8 cellular contexts compared by ENCODE assay signal in the genomic region with DNA sequence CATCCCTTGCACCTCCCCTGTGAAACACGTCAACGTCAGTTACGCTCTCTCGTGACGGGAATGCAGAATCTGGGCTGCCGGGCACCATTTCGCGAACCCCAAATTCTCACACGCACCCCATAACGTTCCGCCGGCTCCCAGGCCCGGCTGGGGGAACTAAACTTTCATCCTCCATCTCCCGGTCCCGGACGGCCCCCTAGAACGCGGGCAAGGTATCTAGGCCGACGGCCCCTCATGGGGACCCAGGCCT. TPM values are rescaled to one million over a fixed set of nuclear protein-coding genes. Genes with fewer than 3 reads are reported as not detected.
A peak's percentile ranks its signal among the peaks of the same experiment; 100 is the strongest.
DNase-seq lines count a peak whose midpoint lies in the region; ATAC-seq and TF ChIP-seq lines count a peak whose summit lies in the region.

No MANE protein-coding gene starts in this region.

- no peaks in the 10 kb centered on the region for H3K27me3 Mint-ChIP-seq in activated T-cell treated with anti-CD3 and anti-CD28 coated beads, Interleukin-2, amount 50 U/mL, for 72 hours (ENCODE audit: low read depth)
- no peaks in the 10 kb centered on the region for H3K27me3 Mint-ChIP-seq in T-helper 17 cell

- H3K36me3 ChIP-seq in osteoblast (ENCODE audit: insufficient read depth, low read length) = peaks cover 3% of the 10 kb centered on the region

- peak overlapping the region; percentile 92 for H3K4me2 ChIP-seq in osteoblast (ENCODE audit: insufficient read depth, low read length)

- H2AFZ ChIP-seq in osteoblast (ENCODE audit: low read length) = peak overlapping the region; percentile 95

- H3K36me3 Mint-ChIP-seq in activated T-cell treated with anti-CD3 and anti-CD28 coated beads, Interleukin-2, amount 50 U/mL, for 72 hours (ENCODE audit: insufficient read depth in 2 of 2) = peaks cover 7 to 18% of the 10 kb centered on the region in 2 donors
- peaks cover 6% of the 10 kb centered on the region for H3K36me3 Mint-ChIP-seq in T-helper 17 cell (ENCODE audit: low read depth)

- peak in 1 of 2 donors; percentile 51 for DNase-seq in activated T-cell treated with anti-CD3 and anti-CD28 coated beads, Interleukin-2, amount 50 U/mL, for 72 hours
- DNase-seq in activated T-cell treated with anti-CD3 and anti-CD28 coated beads, Interleukin-2, amount 50 U/mL, for 48 hours = no peak
- DNase-seq in T-helper 17 cell (no peak), fibroblast of the aortic adventitia (ENCODE audit: low read depth) (no peak), osteoblast (ENCODE audit: insufficient read length, low spot score, missing footprints) (peak; percentile 49), SHP77 (lab: John Stamatoyannopoulos, UW) (no peak), NCI-H1048 (lab: John Stamatoyannopoulos, UW) (no peak), dedifferentiated amniotic fluid mesenchymal stem cell (ENCODE audit: extremely low spot score) (no peak)

- H3K4me1 Mint-ChIP-seq in activated T-cell treated with anti-CD3 and anti-CD28 coated beads, Interleukin-2, amount 50 U/mL, for 72 hours (ENCODE audit: low read depth) = peaks cover 38% of the 10 kb centered on the region
- peaks cover 21% of the 10 kb centered on the region for H3K4me1 Mint-ChIP-seq in T-helper 17 cell

- no peaks in the 10 kb centered on the region for H3K9me3 Mint-ChIP-seq in activated T-cell treated with anti-CD3 and anti-CD28 coated beads, Interleukin-2, amount 50 U/mL, for 72 hours

- ATAC-seq in activated T-cell treated with anti-CD3 and anti-CD28 coated beads, Interleukin-2, amount 50 U/mL, for 72 hours (replicated peaks in 1 of 2) = peak; percentile 0 to 1
- ATAC-seq in T-helper 17 cell = no peak

- no peaks in the 10 kb centered on the region for H4K20me1 ChIP-seq in osteoblast (ENCODE audit: insufficient read depth, low read length)

- H3K4me3 Mint-ChIP-seq in activated T-cell treated with anti-CD3 and anti-CD28 coated beads, Interleukin-2, amount 50 U/mL, for 72 hours = peak overlapping the region; percentile 98
- H3K4me3 Mint-ChIP-seq in T-helper 17 cell = peak overlapping the region; percentile 96

- H3K79me2 ChIP-seq in osteoblast (ENCODE audit: insufficient read depth, low read length) = peaks cover 33% of the 10 kb centered on the region

- peak overlapping the region; percentile 100 for H3K27ac Mint-ChIP-seq in activated T-cell treated with anti-CD3 and anti-CD28 coated beads, Interleukin-2, amount 50 U/mL, for 72 hours
- peak overlapping the region; percentile 100 for H3K27ac Mint-ChIP-seq in T-helper 17 cell

- H3K27ac ChIP-seq in osteoblast (ENCODE audit: low read depth, low read length) = peak overlapping the region; percentile 98

- TF ChIP-seq CTCF in fibroblast of the aortic adventitia (IDR thresholded peaks at IDR 0.05; ENCODE audit: insufficient read depth, low read length) (no peak), osteoblast (IDR thresholded peaks at IDR 0.05; ENCODE audit: extremely low read depth, low read depth, low read length) (no peak)

- no peaks in the 10 kb centered on the region for H3K27me3 ChIP-seq in osteoblast (ENCODE audit: insufficient read depth, low read length)

- peaks cover 5% of the 10 kb centered on the region for H3K4me1 ChIP-seq in osteoblast (ENCODE audit: insufficient read depth, low read length)

- H3K9me3 ChIP-seq in T-helper 17 cell (ENCODE audit: control insufficient read depth, low read length, poor library complexity, severe bottlenecking) = no peaks in the 10 kb centered on the region
- no peaks in the 10 kb centered on the region for H3K9me3 ChIP-seq in osteoblast (ENCODE audit: low read depth, low read length)

- H3K4me3 ChIP-seq in fibroblast of the aortic adventitia (ENCODE audit: low read depth, low read length) = peak overlapping the region; percentile 86
- peak overlapping the region; percentile 93 for H3K4me3 ChIP-seq in osteoblast (ENCODE audit: insufficient read depth, low read length)

RNA-seq across cellular contexts. Expression of gene DNAJC27, which starts 0.5 kb away (rescaled TPM):
- 1 to 10 TPM; 7.4 to 9.8 TPM for total RNA-seq in activated T-cell treated with anti-CD3 and anti-CD28 coated beads, Interleukin-2, amount 50 U/mL, for 72 hours
- total RNA-seq in T-helper 17 cell (10 to 100 TPM; 15.7 to 19.2 TPM), fibroblast of the aortic adventitia (ENCODE audit: low replicate concordance) (3.8 and 5.6 TPM in 2 replicates), osteoblast (7.7 and 8.7 TPM in 2 replicates)

RNA-seq across cellular contexts. Expression of gene ADCY3, which starts 51.2 kb away (rescaled TPM):
- 10 to 100 TPM; 55.5 to 63.4 TPM for total RNA-seq in activated T-cell treated with anti-CD3 and anti-CD28 coated beads, Interleukin-2, amount 50 U/mL, for 72 hours
- 10 to 100 TPM; 40.7 to 59.3 TPM for total RNA-seq in T-helper 17 cell
- 42.0 and 50.3 TPM in 2 replicates for total RNA-seq in fibroblast of the aortic adventitia (ENCODE audit: low replicate concordance)
- 47.4 and 52.2 TPM in 2 replicates for total RNA-seq in osteoblast
